16 cellular contexts compared by ENCODE assay signal in genomic region chr3:63135362-63135761, GRCh38.
DNase-seq lines count a peak whose midpoint lies in the region; ATAC-seq and TF ChIP-seq lines count a peak whose summit lies in the region.
"Had no signal": no experiment of that assay in that cellular context is flagged by ENCODE, and none has a peak within 500 bp of the region (broad histone marks: within the 10 kb centered on the region; RNA-seq: fewer than 3 reads in every experiment).

No MANE protein-coding gene starts in this region.

- H3K4me3 Mint-ChIP-seq in activated naive CD8-positive, alpha-beta T cell treated with anti-CD3 and anti-CD28 coated beads for 36 hours, result no peak overlapping the region
- H3K4me3 Mint-ChIP-seq: activated naive CD8-positive, alpha-beta T cell; memory B cell had no signal

- no peaks in the 10 kb centered on the region for H3K36me3 ChIP-seq in left ventricle myocardium inferior
- H3K36me3 ChIP-seq: ovary, WERI-Rb-1 had no signal

- peaks cover 7% of the 10 kb centered on the region for H3K4me1 ChIP-seq in left ventricle myocardium inferior

- H3K4me1 Mint-ChIP-seq in activated naive CD8-positive, alpha-beta T cell treated with anti-CD3 and anti-CD28 coated beads for 36 hours, result no peaks in the 10 kb centered on the region
- H3K4me1 Mint-ChIP-seq: CD4-positive, alpha-beta memory T cell; memory B cell had no signal

- H3K27ac ChIP-seq in left ventricle myocardium inferior (replicated peaks), result peak overlapping the region; percentile 64
- H3K27ac ChIP-seq: 22Rv1, ovary, WERI-Rb-1 had no signal

- no peaks in the 10 kb centered on the region for H3K27me3 Mint-ChIP-seq in activated naive CD8-positive, alpha-beta T cell treated with anti-CD3 and anti-CD28 coated beads for 36 hours
- H3K27me3 Mint-ChIP-seq: activated naive CD8-positive, alpha-beta T cell; CD4-positive, alpha-beta memory T cell; memory B cell had no signal

- H3K27me3 ChIP-seq in left ventricle myocardium inferior (ENCODE audit: low read depth), result no peaks in the 10 kb centered on the region
- H3K27me3 ChIP-seq: ovary had no signal

- intact Hi-C loops in left ventricle myocardium inferior (cut with micrococcal nuclease) (no loop called here), left colon (cut with DNase I, micrococcal nuclease) (no loop called here)

- peaks cover 4% of the 10 kb centered on the region for H3K9me3 Mint-ChIP-seq in activated naive CD8-positive, alpha-beta T cell treated with anti-CD3 and anti-CD28 coated beads for 36 hours

- no peaks in the 10 kb centered on the region for H3K36me3 Mint-ChIP-seq in activated naive CD8-positive, alpha-beta T cell treated with anti-CD3 and anti-CD28 coated beads for 36 hours
- H3K36me3 Mint-ChIP-seq: activated naive CD8-positive, alpha-beta T cell; CD4-positive, alpha-beta memory T cell; memory B cell had no signal

- H3K9me3 ChIP-seq in left ventricle myocardium inferior (replicated peaks), result no peaks in the 10 kb centered on the region
- H3K9me3 ChIP-seq: ovary had no signal

- DNase-seq in DMS 273 (lab: John Stamatoyannopoulos, UW; ENCODE audit: unreplicated experiment), result peak; percentile 11
- DNase-seq in DMS 273 treated with DMSO at 0.1 percent for 48 hours (lab: John Stamatoyannopoulos, UW), result no peak
- DNase-seq in NCI-H748 treated with DMSO at 0.1 percent for 48 hours (lab: John Stamatoyannopoulos, UW), result peak; percentile 35
- no peak for DNase-seq in left ventricle myocardium inferior
- peak; percentile 31 for DNase-seq in putamen (ENCODE audit: low spot score)
- DNase-seq in activated naive CD8-positive, alpha-beta T cell treated with anti-CD3 and anti-CD28 coated beads for 36 hours, result no peak
- DNase-seq in NCI-H146 (lab: John Stamatoyannopoulos, UW), result no peak
- DNase-seq in left colon, result no peak
- DNase-seq: CD4-positive, alpha-beta memory T cell; erythroblast; NCI-H82; ovary; WERI-Rb-1 had no signal

- no peak overlapping the region for H3K4me3 ChIP-seq in left ventricle myocardium inferior
- H3K4me3 ChIP-seq: ovary had no signal

- no peak for TF ChIP-seq CTCF in left ventricle myocardium inferior (IDR thresholded peaks at IDR 0.05; ENCODE audit: borderline replicate concordance)

- ATAC-seq in left colon, result no peak

- H3K27ac Mint-ChIP-seq in activated naive CD8-positive, alpha-beta T cell treated with anti-CD3 and anti-CD28 coated beads for 36 hours, result no peak overlapping the region
- H3K27ac Mint-ChIP-seq: activated naive CD8-positive, alpha-beta T cell; CD4-positive, alpha-beta memory T cell; memory B cell had no signal

Comparison
In these comparisons a context has a peak if more than half of its experiments do, and no peak if none do; other contexts are left out.
1. DNase-seq: peak in DMS 273 (single experiment), NCI-H748 treated with DMSO at 0.1 percent for 48 hours (single experiment) and putamen (single experiment); none in DMS 273 treated with DMSO at 0.1 percent for 48 hours (single experiment), left ventricle myocardium inferior (single experiment), activated naive CD8-positive, alpha-beta T cell treated with anti-CD3 and anti-CD28 coated beads for 36 hours (single experiment), NCI-H146 (single experiment) and left colon (0 of 2).